Comparison of ENCODE assay signal across 2 cellular contexts in genomic region chr20:58888521-58889333, GRCh38.
TF ChIP-seq lines count a peak whose summit lies in the region.

No MANE protein-coding gene starts in this region.

TF ChIP-seq in HEK293, 187 proteins besides CTCF, POLR2A, EP300 and RAD21 (continued from another document):
- TF ChIP-seq PRDM10 (tag by site-specific recombination; IDR thresholded peaks at IDR 0.05) (peak; percentile 25; the same call in 1 of the 2 replicates), ZBTB26 (tag by site-specific recombination; optimal IDR thresholded peaks at IDR 0.05) (peak; percentile 59), ZNF518A (tag by site-specific recombination; conservative IDR thresholded peaks at IDR 0.05; ENCODE audit: low read depth) (no peak), KLF9 (tag by site-specific recombination; IDR thresholded peaks at IDR 0.05; ENCODE audit: low read depth) (0 out of 2 replicates have a peak, but pooled peaks have one; percentile 31), ZNF155 (tag by site-specific recombination; IDR thresholded peaks at IDR 0.05) (no peak), ZNF777 (tag by site-specific recombination; IDR thresholded peaks at IDR 0.05; ENCODE audit: borderline replicate concordance) (no peak), ZXDB (tag by site-specific recombination; IDR thresholded peaks at IDR 0.05) (0 out of 2 replicates have a peak, but pooled peaks have one; percentile 38), ZBTB8A (tag by site-specific recombination; IDR thresholded peaks at IDR 0.05) (peak; percentile 66), ZNF513 (tag by site-specific recombination; IDR thresholded peaks at IDR 0.05) (no peak)
TF ChIP-seq in HEK293: peak in this region for 7.

TF ChIP-seq in GM12878, 131 proteins besides CTCF, POLR2A, EP300 and RAD21 (continues in another document):
- no peak for TF ChIP-seq CEBPZ (IDR thresholded peaks at IDR 0.05; ENCODE audit: low read depth, low read length)
- no peak for TF ChIP-seq NBN (IDR thresholded peaks at IDR 0.05)
- TF ChIP-seq EED (IDR thresholded peaks at IDR 0.05; ENCODE audit: low read depth), result no peak
- TF ChIP-seq ZNF24 (IDR thresholded peaks at IDR 0.05), result no peak
- peak; percentile 57; the same call in 1 of the 2 replicates for TF ChIP-seq FOXK2 (IDR thresholded peaks at IDR 0.05)
- no peak for TF ChIP-seq MEF2A (IDR thresholded peaks at IDR 0.05; ENCODE audit: insufficient read depth, low read depth, low read length)
- TF ChIP-seq BCL11A (IDR thresholded peaks at IDR 0.05; ENCODE audit: low read depth, low read length), result no peak
- TF ChIP-seq JUND (IDR thresholded peaks at IDR 0.05; ENCODE audit: low read depth, low read length), result peak; percentile 78; the same call in 1 of the 2 replicates
- no peak for TF ChIP-seq ZNF384 (IDR thresholded peaks at IDR 0.05; ENCODE audit: borderline replicate concordance, low read depth, low read length)
- no peak for TF ChIP-seq WRNIP1 (IDR thresholded peaks at IDR 0.05; ENCODE audit: borderline replicate concordance, low read depth, low read length)
- TF ChIP-seq HCFC1 (IDR thresholded peaks at IDR 0.05; ENCODE audit: low read length), result peak; percentile 64
- 0 out of 2 replicates have a peak, but pooled peaks have one; percentile 27 for TF ChIP-seq ASH2L (IDR thresholded peaks at IDR 0.05; ENCODE audit: borderline replicate concordance, low read depth)
- TF ChIP-seq IRF4 (IDR thresholded peaks at IDR 0.05; ENCODE audit: low read depth, low read length), result no peak
- TF ChIP-seq IRF5 (IDR thresholded peaks at IDR 0.05; ENCODE audit: borderline replicate concordance), result no peak
- TF ChIP-seq KLF5 (IDR thresholded peaks at IDR 0.05; ENCODE audit: partially characterized antibody), result peak; percentile 97
- no peak for TF ChIP-seq NFXL1 (IDR thresholded peaks at IDR 0.05; ENCODE audit: borderline replicate concordance)
- TF ChIP-seq CBX5 (IDR thresholded peaks at IDR 0.05; ENCODE audit: low read depth), result no peak
- TF ChIP-seq KAT2A (conservative IDR thresholded peaks at IDR 0.05; ENCODE audit: control insufficient read depth, low read depth, low read length), result no peak
- peak; percentile 93 for TF ChIP-seq BACH1 (IDR thresholded peaks at IDR 0.05; ENCODE audit: borderline replicate concordance)
- TF ChIP-seq MEF2B (IDR thresholded peaks at IDR 0.05; ENCODE audit: partially characterized antibody, poor library complexity, severe bottlenecking), result no peak
- TF ChIP-seq MTA3 (IDR thresholded peaks at IDR 0.05; ENCODE audit: borderline replicate concordance, low read length), result no peak
- TF ChIP-seq POLR2AphosphoS2 (IDR thresholded peaks at IDR 0.05; ENCODE audit: low read depth, low read length), result peak; percentile 97
- no peak for TF ChIP-seq ZBTB33 (IDR thresholded peaks at IDR 0.05)
- no peak for TF ChIP-seq PBX3 (IDR thresholded peaks at IDR 0.05; ENCODE audit: insufficient replicate concordance, low read depth, low read length)
- TF ChIP-seq STAT3 (IDR thresholded peaks at IDR 0.05; ENCODE audit: low read depth, low read length), result no peak
- TF ChIP-seq MTA2 (IDR thresholded peaks at IDR 0.05; ENCODE audit: low read depth), result no peak
- peak; percentile 99 for TF ChIP-seq POLR2AphosphoS5 (IDR thresholded peaks at IDR 0.05; ENCODE audit: low read length)
- TF ChIP-seq SREBF1 (IDR thresholded peaks at IDR 0.05; ENCODE audit: low read length), result peak; percentile 19; the same call in 1 of the 2 replicates
- no peak for TF ChIP-seq SUPT20H (IDR thresholded peaks at IDR 0.05; ENCODE audit: borderline replicate concordance, control insufficient read depth, low read depth, low read length)
- TF ChIP-seq PAX8 (IDR thresholded peaks at IDR 0.05), result no peak
- 0 out of 2 replicates have a peak, but pooled peaks have one; percentile 19 for TF ChIP-seq NR2F1 (conservative IDR thresholded peaks at IDR 0.05)
- no peak for TF ChIP-seq ZBTB40 (IDR thresholded peaks at IDR 0.05; ENCODE audit: borderline replicate concordance)
- no peak for TF ChIP-seq CHD2 (IDR thresholded peaks at IDR 0.05; ENCODE audit: borderline replicate concordance, low read depth, low read length)
- 0 out of 2 replicates have a peak, but pooled peaks have one; percentile 9 for TF ChIP-seq MXI1 (IDR thresholded peaks at IDR 0.05; ENCODE audit: low read depth, low read length)
- no peak for TF ChIP-seq ZNF207 (IDR thresholded peaks at IDR 0.05; ENCODE audit: borderline replicate concordance)
- no peak for TF ChIP-seq RELB (IDR thresholded peaks at IDR 0.05; ENCODE audit: low read depth)
- peak; percentile 17; the same call in 1 of the 2 replicates for TF ChIP-seq NR2C1 (IDR thresholded peaks at IDR 0.05)
- TF ChIP-seq EZH2 (IDR thresholded peaks at IDR 0.05; ENCODE audit: borderline replicate concordance, control insufficient read depth, low read depth, low read length), result no peak
- TF ChIP-seq BMI1 (IDR thresholded peaks at IDR 0.05; ENCODE audit: borderline replicate concordance), result no peak
- no peak for TF ChIP-seq STAT1 (conservative IDR thresholded peaks at IDR 0.05)
- TF ChIP-seq ZZZ3 (IDR thresholded peaks at IDR 0.05; ENCODE audit: control insufficient read depth, insufficient read length, low read depth), result no peak
- no peak for TF ChIP-seq RUNX3 (IDR thresholded peaks at IDR 0.05; ENCODE audit: low read length)
- TF ChIP-seq JUNB (IDR thresholded peaks at IDR 0.05), result no peak
- TF ChIP-seq PML (IDR thresholded peaks at IDR 0.05; ENCODE audit: low read length), result peak; percentile 86
- peak in 1 of 2 experiments; percentile 24; a peak in 1 of 3 replicates for TF ChIP-seq EGR1 (IDR thresholded peaks at IDR 0.05; ENCODE audit: borderline replicate concordance in 1 of 2, low read depth in 2 of 2, low read length in 2 of 2)
- TF ChIP-seq ZBED1 (IDR thresholded peaks at IDR 0.05; ENCODE audit: borderline replicate concordance), result no peak
- no peak for TF ChIP-seq ZNF622 (IDR thresholded peaks at IDR 0.05)
- TF ChIP-seq RBBP5 (conservative IDR thresholded peaks at IDR 0.05), result no peak
- no peak for TF ChIP-seq FOXM1 (IDR thresholded peaks at IDR 0.05; ENCODE audit: low read depth, low read length)
- peak; percentile 63 for TF ChIP-seq YY1 (IDR thresholded peaks at IDR 0.05; ENCODE audit: low read depth, low read length)
- TF ChIP-seq USF1 (IDR thresholded peaks at IDR 0.05; ENCODE audit: borderline replicate concordance, extremely low read length, insufficient read depth, low read depth, low read length), result no peak
- TF ChIP-seq HDGF (IDR thresholded peaks at IDR 0.05), result no peak
- TF ChIP-seq MAX (IDR thresholded peaks at IDR 0.05; ENCODE audit: low read depth, low read length), result no peak
- no peak for TF ChIP-seq ETV6 (conservative IDR thresholded peaks at IDR 0.05 in 1 of 2, IDR thresholded peaks at IDR 0.05 in 1 of 2; ENCODE audit: borderline replicate concordance in 1 of 2, low read depth in 1 of 2)
